In genomic region chr10:4108693-4109092, GRCh38 we compare ENCODE assay signal across 1 cellular context.
TF ChIP-seq lines count a peak whose summit lies in the region.

No MANE protein-coding gene starts in this region.

TF ChIP-seq in SK-N-SH, 30 proteins besides CTCF, POLR2A, EP300 and RAD21 (continued from another document):
- TF ChIP-seq REST (IDR thresholded peaks at IDR 0.05; ENCODE audit: low read depth, low read length) (no peak), SIN3A (IDR thresholded peaks at IDR 0.05; ENCODE audit: borderline replicate concordance, low read depth, low read length) (no peak), EZH2phosphoT487 (IDR thresholded peaks at IDR 0.05; ENCODE audit: borderline replicate concordance, low read depth) (no peak)
